Comparison of ENCODE assay signal across 10 cellular contexts in the genomic region with DNA sequence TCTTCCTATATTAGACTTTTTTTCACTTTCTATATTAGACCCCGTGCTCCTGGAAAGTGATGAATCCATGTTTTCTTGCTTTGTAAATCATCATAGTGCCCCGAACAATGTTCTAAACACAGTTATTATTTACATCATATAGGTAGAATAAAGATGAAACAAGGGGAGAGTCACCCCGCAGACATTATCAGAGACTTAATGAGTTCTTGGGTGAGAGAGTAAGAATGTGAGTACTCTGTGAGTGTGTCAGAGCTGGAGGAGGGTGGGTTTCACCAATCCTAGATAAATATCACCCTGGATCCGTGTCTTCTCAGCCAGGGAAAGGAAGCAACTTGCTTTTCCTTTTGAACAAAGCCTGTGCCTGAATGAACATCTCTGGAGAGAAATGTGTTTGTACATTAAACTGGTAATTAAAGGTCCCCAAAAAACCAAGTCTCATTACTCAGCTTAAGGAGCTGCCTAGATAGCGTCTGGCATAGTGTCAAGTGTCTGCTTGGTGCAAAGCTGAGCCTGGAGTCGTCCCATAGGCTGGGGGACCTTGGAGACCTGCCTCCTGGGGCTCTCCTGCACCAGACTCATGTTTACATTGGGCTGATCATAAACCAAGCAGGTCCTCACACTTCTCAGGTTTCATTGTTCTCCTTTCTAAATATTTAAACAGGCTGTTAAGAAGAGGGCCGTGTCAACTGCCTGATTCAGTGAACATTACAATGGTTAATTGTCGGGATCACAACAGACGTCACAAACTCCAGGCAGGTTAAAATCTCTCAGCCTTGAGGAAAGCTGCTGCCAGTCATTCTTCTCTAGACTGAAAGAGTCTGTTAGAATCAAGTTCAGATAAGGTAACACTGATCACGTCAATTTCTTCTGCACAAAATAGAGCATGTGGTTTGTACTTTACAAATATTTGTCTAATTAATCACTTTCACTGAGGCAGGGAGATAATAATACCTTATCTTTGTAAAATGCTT.
A peak's percentile ranks its signal among the peaks of the same experiment; 100 is the strongest.
DNase-seq lines count a peak whose midpoint lies in the region; ATAC-seq and TF ChIP-seq lines count a peak whose summit lies in the region.
"Had no signal": no experiment of that assay in that cellular context is flagged by ENCODE, and none has a peak within 500 bp of the region (broad histone marks: within the 10 kb centered on the region; RNA-seq: fewer than 3 reads in every experiment).

No MANE protein-coding gene starts in this region.

- no peak overlapping the region for H3K9ac ChIP-seq in mesendoderm (ENCODE audit: low read length)

- intact Hi-C loops in activated naive CD4-positive, alpha-beta T cell treated with anti-CD3 and anti-CD28 coated beads for 36 hours (cut with micrococcal nuclease), result no loop called here

- no peak overlapping the region for H4K5ac ChIP-seq in mesendoderm (ENCODE audit: low read length)

- H4K8ac ChIP-seq in mesendoderm (ENCODE audit: low read depth, low read length), result no peak overlapping the region

- H3K4me3 ChIP-seq in WERI-Rb-1 (ENCODE audit: low read depth, low read length) (no peak overlapping the region; the same call in 1 of the 2 replicates), mesendoderm (ENCODE audit: low read length) (no peak overlapping the region)

- H3K4ac ChIP-seq in mesendoderm (ENCODE audit: low read depth, low read length), result no peak overlapping the region

- H3K4me1 Mint-ChIP-seq in activated naive CD4-positive, alpha-beta T cell treated with anti-CD3 and anti-CD28 coated beads for 36 hours (ENCODE audit: low read depth), result no peaks in the 10 kb centered on the region

- no peaks in the 10 kb centered on the region for H3K36me3 ChIP-seq in WERI-Rb-1
- H3K36me3 ChIP-seq in mesendoderm (ENCODE audit: control insufficient read depth, insufficient read depth, low read length), result no peaks in the 10 kb centered on the region

- no CpG with 5 or more reads among the region's 10 CpGs for WGBS in mesendoderm (ENCODE audit: extremely low coverage, insufficient coverage, low lambda C conversion rate)

- no peaks in the 10 kb centered on the region for H3K9me3 Mint-ChIP-seq in activated naive CD4-positive, alpha-beta T cell treated with anti-CD3 and anti-CD28 coated beads for 36 hours
- H3K9me3 Mint-ChIP-seq: activated naive CD4-positive, alpha-beta T cell treated with anti-CD3 and anti-CD28 coated beads, Interleukin-2, amount 50 U/mL, for 72 hours had no signal

- no peak overlapping the region for H3K23ac ChIP-seq in mesendoderm (ENCODE audit: low read length)

- H2BK5ac ChIP-seq in mesendoderm (ENCODE audit: low read length), result no peak overlapping the region

- H3K56ac ChIP-seq in mesendoderm (ENCODE audit: low read length), result no peak overlapping the region

- no peaks in the 10 kb centered on the region for H3K36me3 Mint-ChIP-seq in activated naive CD4-positive, alpha-beta T cell treated with anti-CD3 and anti-CD28 coated beads for 36 hours (ENCODE audit: low read depth)
- H3K36me3 Mint-ChIP-seq: activated naive CD4-positive, alpha-beta T cell treated with anti-CD3 and anti-CD28 coated beads, Interleukin-2, amount 50 U/mL, for 72 hours had no signal

- peaks cover 4% of the 10 kb centered on the region for H3K9me3 ChIP-seq in WERI-Rb-1 (ENCODE audit: severe bottlenecking)

- no peak overlapping the region for H3K4me3 Mint-ChIP-seq in activated naive CD4-positive, alpha-beta T cell treated with anti-CD3 and anti-CD28 coated beads for 36 hours

- peaks cover 2% of the 10 kb centered on the region for H3K4me1 ChIP-seq in mesendoderm (ENCODE audit: control insufficient read depth, low read depth, low read length)

- H3K4me2 ChIP-seq in mesendoderm (ENCODE audit: low read length), result no peak overlapping the region

- H3K27ac ChIP-seq in WERI-Rb-1 (peak overlapping the region; percentile 90), mesendoderm (ENCODE audit: low read depth, low read length) (no peak overlapping the region)

- ATAC-seq in HG03175 (IDR thresholded peaks at IDR 0.05; ENCODE audit: unreplicated experiment) (no peak), HG03457 (IDR thresholded peaks at IDR 0.05; ENCODE audit: unreplicated experiment) (no peak)
- ATAC-seq: activated naive CD4-positive, alpha-beta T cell treated with anti-CD3 and anti-CD28 coated beads, Interleukin-2, amount 50 U/mL, for 72 hours had no signal

- H3K18ac ChIP-seq in mesendoderm (ENCODE audit: low read length), result no peak overlapping the region

- H3K79me2 ChIP-seq in mesendoderm (ENCODE audit: control insufficient read depth, insufficient read depth, low read length), result no peaks in the 10 kb centered on the region

- CTCF ChIA-PET in activated naive CD4-positive, alpha-beta T cell treated with anti-CD3 and anti-CD28 coated beads for 36 hours (lab: Charles Lee), result no interaction called here

- no peak overlapping the region for H2AK5ac ChIP-seq in mesendoderm (ENCODE audit: low read length)

- DNase-seq in DMS53 treated with DMSO at 0.1 percent for 48 hours (lab: John Stamatoyannopoulos, UW; ENCODE audit: unreplicated experiment) (peak; percentile 99), NCI-H2029 (lab: John Stamatoyannopoulos, UW) (peak; percentile 99), WERI-Rb-1 (peak; percentile 62), mesendoderm (peak; percentile 61)
- DNase-seq in activated CD4-positive, alpha-beta T cell treated with anti-CD3 and anti-CD28 coated beads, Interleukin-2, amount 50 U/mL, for 1 hour, result no peak
- DNase-seq in activated naive CD4-positive, alpha-beta T cell treated with anti-CD3 and anti-CD28 coated beads for 36 hours, result no peak
- DNase-seq: foreskin melanocyte had no signal

- no peak overlapping the region for H3K27ac Mint-ChIP-seq in activated naive CD4-positive, alpha-beta T cell treated with anti-CD3 and anti-CD28 coated beads for 36 hours
- H3K27ac Mint-ChIP-seq: activated naive CD4-positive, alpha-beta T cell treated with anti-CD3 and anti-CD28 coated beads, Interleukin-2, amount 50 U/mL, for 72 hours had no signal

- H3K79me1 ChIP-seq in mesendoderm (ENCODE audit: low read length), result no peaks in the 10 kb centered on the region

- H2BK15ac ChIP-seq in mesendoderm (replicated peaks; ENCODE audit: low read depth), result no peak overlapping the region

- no peaks in the 10 kb centered on the region for H3K27me3 Mint-ChIP-seq in activated naive CD4-positive, alpha-beta T cell treated with anti-CD3 and anti-CD28 coated beads for 36 hours (ENCODE audit: low read depth)

- H2BK120ac ChIP-seq in mesendoderm (ENCODE audit: low read depth, low read length), result no peak overlapping the region

- no peak for TF ChIP-seq CTCF in WERI-Rb-1 (IDR thresholded peaks at IDR 0.05; ENCODE audit: low read depth, low read length)

- H3K27me3 ChIP-seq in WERI-Rb-1 (ENCODE audit: insufficient read depth, low read depth, severe bottlenecking) (no peaks in the 10 kb centered on the region), mesendoderm (ENCODE audit: insufficient read depth, low read length, poor library complexity) (no peaks in the 10 kb centered on the region)

Comparison
In these comparisons a context has a peak if more than half of its experiments do, and no peak if none do; other contexts are left out.
1. DNase-seq: peak in DMS53 treated with DMSO at 0.1 percent for 48 hours (single experiment), NCI-H2029 (single experiment), WERI-Rb-1 (single experiment) and mesendoderm (single experiment); none in activated CD4-positive, alpha-beta T cell treated with anti-CD3 and anti-CD28 coated beads, Interleukin-2, amount 50 U/mL, for 1 hour (single experiment) and activated naive CD4-positive, alpha-beta T cell treated with anti-CD3 and anti-CD28 coated beads for 36 hours (single experiment).